ENCODE assay signal across 19 cellular contexts in the genomic region with DNA sequence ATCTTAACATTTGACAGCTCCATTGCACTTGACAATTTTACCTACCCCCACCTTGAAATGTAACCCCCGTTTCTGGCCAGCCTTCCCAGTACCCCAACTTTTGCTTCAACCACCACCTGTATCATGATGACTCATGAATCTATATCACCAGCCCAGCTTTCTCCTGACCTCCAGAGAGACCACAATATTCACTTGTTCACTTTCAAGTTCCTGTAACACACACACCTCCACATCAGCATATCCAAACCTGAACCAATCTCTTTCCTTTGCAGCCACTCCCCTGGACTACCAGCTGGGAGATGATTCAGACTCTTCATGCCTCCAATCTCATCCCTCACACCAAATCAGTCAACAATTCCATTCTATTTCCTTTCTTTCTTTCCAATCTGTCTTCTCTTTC. TPM values are rescaled to one million over a fixed set of nuclear protein-coding genes. Genes with fewer than 3 reads are reported as not detected.
A peak's percentile ranks its signal among the peaks of the same experiment; 100 is the strongest.
DNase-seq lines count a peak whose midpoint lies in the region; ATAC-seq and TF ChIP-seq lines count a peak whose summit lies in the region.
"Had no signal": no experiment of that assay in that cellular context is flagged by ENCODE, and none has a peak within 500 bp of the region (broad histone marks: within the 10 kb centered on the region; RNA-seq: fewer than 3 reads in every experiment).

No MANE protein-coding gene starts in this region.

- peaks cover 71% of the 10 kb centered on the region for H3K79me2 ChIP-seq in Loucy (ENCODE audit: insufficient read depth, low read length)

- peak; percentile 39 for ATAC-seq in activated CD8-positive, alpha-beta memory T cell treated with anti-CD3 and anti-CD28 coated beads, Interleukin-2, amount 10 ng/mL, durations not matched to agents 7 days and 5 days
- ATAC-seq in GM21526 (IDR thresholded peaks at IDR 0.05; ENCODE audit: low FRiP score, unreplicated experiment): no peak
- ATAC-seq in GM19452 (IDR thresholded peaks at IDR 0.05; ENCODE audit: unreplicated experiment): no peak

- no peaks in the 10 kb centered on the region for H3K9me3 Mint-ChIP-seq in activated CD8-positive, alpha-beta memory T cell treated with anti-CD3 and anti-CD28 coated beads, Interleukin-2, amount 10 ng/mL, durations not matched to agents 7 days and 5 days (ENCODE audit: low read depth)
- no peaks in the 10 kb centered on the region for H3K9me3 Mint-ChIP-seq in progenitor cell of endocrine pancreas (ENCODE audit: low read depth)
- H3K9me3 Mint-ChIP-seq: activated naive CD4-positive, alpha-beta T cell treated with anti-CD3 and anti-CD28 coated beads, Interleukin-2, amount 10 ng/mL, durations not matched to agents 7 days and 5 days; neural progenitor cell had no signal

- no peak for DNase-seq in activated CD8-positive, alpha-beta memory T cell treated with anti-CD3 and anti-CD28 coated beads, Interleukin-2, amount 10 ng/mL, durations not matched to agents 7 days and 5 days
- DNase-seq in activated CD8-positive, alpha-beta memory T cell treated with anti-CD3 and anti-CD28 coated beads, Interleukin-2, amount 50 U/mL, for 48 hours: no peak
- DNase-seq in amniotic epithelial cell (ENCODE audit: low read depth) (peak; percentile 18), progenitor cell of endocrine pancreas (ENCODE audit: low spot score, unreplicated experiment) (no peak), MG63 (no peak)
- DNase-seq: ACHN; activated naive CD4-positive, alpha-beta T cell treated with anti-CD3 and anti-CD28 coated beads, Interleukin-2, amount 10 ng/mL, durations not matched to agents 7 days and 5 days; cerebellar nuclear complex; glutamatergic neuron; mesenchymal stem cell; NCI-H2029 treated with DMSO at 0.1 percent for 48 hours; NCI-H774; stimulated activated CD4-positive, alpha-beta T cell treated with anti-CD3 and anti-CD28 coated beads, Interleukin-1b, Interleukin-23, amount 100 ng/mL, for 48 hours; tibial artery had no signal

- H2AFZ ChIP-seq in Loucy (ENCODE audit: low read length): no peak overlapping the region
- H2AFZ ChIP-seq: neural progenitor cell had no signal

- peaks cover 31% of the 10 kb centered on the region for H3K4me1 Mint-ChIP-seq in activated CD8-positive, alpha-beta memory T cell treated with anti-CD3 and anti-CD28 coated beads, Interleukin-2, amount 10 ng/mL, durations not matched to agents 7 days and 5 days
- peaks cover 9% of the 10 kb centered on the region for H3K4me1 Mint-ChIP-seq in progenitor cell of endocrine pancreas (ENCODE audit: low read depth)

- CTCF ChIA-PET in activated CD8-positive, alpha-beta memory T cell treated with anti-CD3 and anti-CD28 coated beads, Interleukin-2, amount 10 ng/mL, durations not matched to agents 7 days and 5 days (lab: Charles Lee): interaction anchor here (1.3 kb wide), 1 partner anchor 13 kb away, joined by 3 read pairs; no protein-coding TSS in a partner anchor

- no peak for TF ChIP-seq CTCF in Loucy (conservative IDR thresholded peaks at IDR 0.05; ENCODE audit: low read length)
- TF ChIP-seq CTCF in progenitor cell of endocrine pancreas (IDR thresholded peaks at IDR 0.05; ENCODE audit: unreplicated experiment): no peak

- peaks cover 35% of the 10 kb centered on the region for H3K4me1 ChIP-seq in Loucy (ENCODE audit: insufficient read depth, low read length, poor library complexity, severe bottlenecking)
- H3K4me1 ChIP-seq: neural progenitor cell had no signal

- peaks cover 66% of the 10 kb centered on the region for H3K36me3 Mint-ChIP-seq in activated CD8-positive, alpha-beta memory T cell treated with anti-CD3 and anti-CD28 coated beads, Interleukin-2, amount 10 ng/mL, durations not matched to agents 7 days and 5 days
- peaks cover 47% of the 10 kb centered on the region for H3K36me3 Mint-ChIP-seq in progenitor cell of endocrine pancreas (ENCODE audit: insufficient read depth)

- H3K4me2 ChIP-seq in Loucy (ENCODE audit: low read depth, low read length, poor library complexity, severe bottlenecking): peak overlapping the region; percentile 40
- H3K4me2 ChIP-seq: neural progenitor cell had no signal

- H3K9me3 ChIP-seq in Loucy (ENCODE audit: insufficient read depth, low read depth, low read length) (no peaks in the 10 kb centered on the region), MG63 (no peaks in the 10 kb centered on the region)
- H3K9me3 ChIP-seq: right atrium auricular region, tibial artery had no signal

- no peaks in the 10 kb centered on the region for H3K9me2 ChIP-seq in Loucy (replicated peaks; ENCODE audit: low read depth, low read length)

- no peak overlapping the region for H3K27ac Mint-ChIP-seq in activated CD8-positive, alpha-beta memory T cell treated with anti-CD3 and anti-CD28 coated beads, Interleukin-2, amount 10 ng/mL, durations not matched to agents 7 days and 5 days
- H3K27ac Mint-ChIP-seq in progenitor cell of endocrine pancreas: peak overlapping the region; percentile 38
- H3K27ac Mint-ChIP-seq: activated naive CD4-positive, alpha-beta T cell treated with anti-CD3 and anti-CD28 coated beads, Interleukin-2, amount 10 ng/mL, durations not matched to agents 7 days and 5 days; neural progenitor cell had no signal

- H3F3A ChIP-seq in Loucy (ENCODE audit: low read depth): 0 out of 2 replicates have a peak, but pooled peaks cover 4% of the 10 kb centered on the region

- no peak overlapping the region for H3K4me3 Mint-ChIP-seq in activated CD8-positive, alpha-beta memory T cell treated with anti-CD3 and anti-CD28 coated beads, Interleukin-2, amount 10 ng/mL, durations not matched to agents 7 days and 5 days
- H3K4me3 Mint-ChIP-seq in progenitor cell of endocrine pancreas (ENCODE audit: low read depth): no peak overlapping the region
- H3K4me3 Mint-ChIP-seq: activated naive CD4-positive, alpha-beta T cell treated with anti-CD3 and anti-CD28 coated beads, Interleukin-2, amount 10 ng/mL, durations not matched to agents 7 days and 5 days; neural progenitor cell had no signal

- no peak overlapping the region for H3K9ac ChIP-seq in Loucy (ENCODE audit: low read depth, low read length, poor library complexity, severe bottlenecking)
- H3K9ac ChIP-seq: neural progenitor cell had no signal

- H3K36me3 ChIP-seq in Loucy (ENCODE audit: insufficient read depth, low read length) (peaks cover 35% of the 10 kb centered on the region; the same call in 1 of the 2 replicates), MG63 (peaks cover 4% of the 10 kb centered on the region; the same call in 1 of the 2 replicates)

- H3K4me3 ChIP-seq in Loucy (ENCODE audit: low read length, poor library complexity, severe bottlenecking): no peak overlapping the region
- no peak overlapping the region for H3K4me3 ChIP-seq in MG63
- H3K4me3 ChIP-seq: neural progenitor cell, right atrium auricular region, tibial artery had no signal

- H3K27me3 Mint-ChIP-seq in activated CD8-positive, alpha-beta memory T cell treated with anti-CD3 and anti-CD28 coated beads, Interleukin-2, amount 10 ng/mL, durations not matched to agents 7 days and 5 days: no peaks in the 10 kb centered on the region
- no peaks in the 10 kb centered on the region for H3K27me3 Mint-ChIP-seq in progenitor cell of endocrine pancreas
- H3K27me3 Mint-ChIP-seq: activated naive CD4-positive, alpha-beta T cell treated with anti-CD3 and anti-CD28 coated beads, Interleukin-2, amount 10 ng/mL, durations not matched to agents 7 days and 5 days had no signal

- H4K20me1 ChIP-seq in Loucy (ENCODE audit: insufficient read depth, low read length, poor library complexity, severe bottlenecking): peaks cover 12% of the 10 kb centered on the region

- no peaks in the 10 kb centered on the region for H3K27me3 ChIP-seq in Loucy (ENCODE audit: insufficient read depth, low read length, poor library complexity, severe bottlenecking)
- H3K27me3 ChIP-seq in MG63: no peaks in the 10 kb centered on the region
- H3K27me3 ChIP-seq: neural progenitor cell, right atrium auricular region, tibial artery had no signal

RNA-seq across cellular contexts. Expression of a gene that starts 8.0 kb away (rescaled TPM):
- total RNA-seq in activated CD8-positive, alpha-beta memory T cell treated with anti-CD3 and anti-CD28 coated beads, Interleukin-2, amount 10 ng/mL, durations not matched to agents 7 days and 5 days: 10 to 100 TPM; 46.7 to 60.9 TPM
- total RNA-seq in progenitor cell of endocrine pancreas: 44.5 and 47.7 TPM in 2 replicates
- 15.3 and 24.9 TPM in 2 replicates for total RNA-seq in MG63 (2014; rRNA removed; shearing (Covaris generic); ENCODE audit: low replicate concordance)

RNA-seq across cellular contexts. Expression of a gene that starts 8.2 kb away (rescaled TPM):
- total RNA-seq in activated CD8-positive, alpha-beta memory T cell treated with anti-CD3 and anti-CD28 coated beads, Interleukin-2, amount 10 ng/mL, durations not matched to agents 7 days and 5 days: 10 to 100 TPM; 18.6 to 18.8 TPM
- 15.2 and 16.5 TPM in 2 replicates for total RNA-seq in progenitor cell of endocrine pancreas
- 26.5 and 34.3 TPM in 2 replicates for total RNA-seq in MG63 (2014; rRNA removed; shearing (Covaris generic); ENCODE audit: low replicate concordance)

RNA-seq across cellular contexts. Expression of a gene that starts 40.7 kb away (rescaled TPM):
- total RNA-seq in activated CD8-positive, alpha-beta memory T cell treated with anti-CD3 and anti-CD28 coated beads, Interleukin-2, amount 10 ng/mL, durations not matched to agents 7 days and 5 days: 10 to 100 TPM; 33.2 to 45.7 TPM
- total RNA-seq in progenitor cell of endocrine pancreas: 33.5 and 36.2 TPM in 2 replicates
- 26.6 and 30.9 TPM in 2 replicates for total RNA-seq in MG63 (2014; rRNA removed; shearing (Covaris generic); ENCODE audit: low replicate concordance)

RNA-seq across cellular contexts. Expression of a gene that starts 41.7 kb away (rescaled TPM):
- total RNA-seq in activated CD8-positive, alpha-beta memory T cell treated with anti-CD3 and anti-CD28 coated beads, Interleukin-2, amount 10 ng/mL, durations not matched to agents 7 days and 5 days: 10 to 100 TPM; 46.4 to 57.0 TPM
- 117 and 127 TPM in 2 replicates for total RNA-seq in progenitor cell of endocrine pancreas
- total RNA-seq in MG63 (2014; rRNA removed; shearing (Covaris generic); ENCODE audit: low replicate concordance): 7.8 and 9.6 TPM in 2 replicates
